Comparison of ENCODE assay signal across 14 cellular contexts in the genomic region with DNA sequence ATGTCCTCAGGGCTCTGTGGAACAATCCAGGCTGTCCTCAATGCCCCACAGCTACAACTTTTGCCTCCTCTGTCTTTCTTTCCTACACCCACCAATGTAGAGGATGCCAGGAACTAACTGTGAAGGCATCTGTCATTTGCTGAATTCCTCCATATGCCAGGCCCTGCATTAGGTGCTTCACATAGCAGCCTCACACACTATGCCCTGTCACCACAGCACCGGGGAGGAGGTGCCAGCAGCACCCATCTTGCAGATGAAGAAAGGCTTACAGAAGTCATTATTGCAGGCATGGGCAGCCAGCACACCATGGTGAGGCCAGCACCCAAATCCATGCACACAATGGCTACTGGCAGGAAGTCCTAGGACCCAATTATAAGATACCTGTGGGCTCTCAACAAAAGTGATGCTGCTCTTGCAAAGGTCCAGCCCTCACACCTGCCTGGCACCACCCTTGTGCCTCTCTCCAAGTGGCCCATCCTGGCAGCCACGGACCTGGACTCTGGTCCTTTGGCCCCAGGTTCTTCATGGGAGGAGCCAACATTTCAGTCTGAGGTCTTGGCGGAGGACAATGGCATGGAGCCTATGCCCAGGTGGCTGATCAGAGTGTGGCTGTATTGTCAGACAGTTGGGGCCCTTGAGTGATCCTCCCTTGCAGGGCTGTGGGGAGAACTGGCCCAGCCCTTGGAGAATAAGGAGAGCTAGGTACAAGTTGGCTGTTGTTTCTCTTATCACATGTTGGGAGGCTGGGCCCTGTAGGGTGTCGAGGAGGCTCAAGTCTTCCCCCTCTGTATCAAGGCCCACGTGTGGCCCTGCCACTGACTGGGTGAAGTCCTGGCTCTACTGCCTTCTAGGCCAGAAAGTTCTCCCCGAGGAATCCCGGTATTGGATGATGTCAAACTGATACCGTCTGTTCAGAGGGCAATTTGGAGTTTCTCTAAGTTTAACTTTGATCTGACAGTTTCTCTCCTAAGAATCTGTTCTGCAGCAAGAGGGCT. TPM values are rescaled to one million over a fixed set of nuclear protein-coding genes. Genes with fewer than 3 reads are reported as not detected.
DNase-seq lines count a peak whose midpoint lies in the region; ATAC-seq and TF ChIP-seq lines count a peak whose summit lies in the region.
"Had no signal": no experiment of that assay in that cellular context is flagged by ENCODE, and none has a peak within 500 bp of the region (broad histone marks: within the 10 kb centered on the region; RNA-seq: fewer than 3 reads in every experiment).

No MANE protein-coding gene starts in this region.

- H3K27ac Mint-ChIP-seq in activated B cell treated with CpG ODN at 0.5 μM for 24 hours, result no peak overlapping the region

- intact Hi-C loops in activated B cell treated with CpG ODN at 0.5 μM for 24 hours (cut with micrococcal nuclease) (no loop called here), sciatic nerve (cut with DNase I) (no loop called here)

- peaks cover 4% of the 10 kb centered on the region for H3K4me1 Mint-ChIP-seq in activated B cell treated with CpG ODN at 0.5 μM for 24 hours

- POLR2A ChIA-PET in activated B cell treated with CpG ODN at 0.5 μM for 24 hours (lab: Charles Lee), result no interaction called here

- no peak for TF ChIP-seq CTCF in activated B cell treated with CpG ODN at 0.5 μM for 24 hours (IDR thresholded peaks at IDR 0.05)

- DNase-seq in activated CD8-positive, alpha-beta memory T cell treated with anti-CD3 and anti-CD28 coated beads, Interleukin-2, amount 50 U/mL, for 48 hours, result peak; percentile 43
- no peak for DNase-seq in activated CD8-positive, alpha-beta memory T cell treated with anti-CD3 and anti-CD28 coated beads, Interleukin-2, amount 50 U/mL, for 4 hours
- DNase-seq in activated B cell treated with CpG ODN at 0.5 μM for 24 hours, result peak; percentile 10
- DNase-seq in left lobe of liver (ENCODE audit: low spot score), result peak; percentile 95
- peak; percentile 43 for DNase-seq in sciatic nerve (ENCODE audit: low spot score)
- no peak for DNase-seq in GM03348 (ENCODE audit: low spot score)
- DNase-seq: NCI-H146, NCI-H345, NCI-H69 had no signal

- H3K9me3 Mint-ChIP-seq in activated B cell treated with CpG ODN at 0.5 μM for 24 hours, result no peaks in the 10 kb centered on the region

- CTCF ChIA-PET in activated B cell treated with CpG ODN at 0.5 μM for 24 hours (lab: Charles Lee), result no interaction called here

- H3K4me3 Mint-ChIP-seq in activated B cell treated with CpG ODN at 0.5 μM for 24 hours, result no peak overlapping the region

- no peaks in the 10 kb centered on the region for H3K27me3 Mint-ChIP-seq in activated B cell treated with CpG ODN at 0.5 μM for 24 hours

- ATAC-seq in activated B cell treated with CpG ODN at 0.5 μM for 24 hours (ENCODE audit: low read depth) (no peak), left lobe of liver (peak; percentile 61), sciatic nerve (no peak), GM21515 (IDR thresholded peaks at IDR 0.05; ENCODE audit: unreplicated experiment) (no peak), HG02885 (IDR thresholded peaks at IDR 0.05; ENCODE audit: poor library complexity, unreplicated experiment) (no peak)
- ATAC-seq: GM12878, HCT116 had no signal

- H3K36me3 Mint-ChIP-seq in activated B cell treated with CpG ODN at 0.5 μM for 24 hours (ENCODE audit: low read depth), result no peaks in the 10 kb centered on the region

RNA-seq across cellular contexts. Expression of a gene that starts 14.4 kb away (rescaled TPM):
- not detected in 2 replicates for total RNA-seq in activated B cell treated with CpG ODN at 0.5 μM for 24 hours
- total RNA-seq in left lobe of liver, result not detected
- total RNA-seq in sciatic nerve, result not detected
- total RNA-seq: GM12878, HT-29 had no signal

RNA-seq across cellular contexts. Expression of a gene that starts 32.1 kb away (rescaled TPM):
- total RNA-seq in activated B cell treated with CpG ODN at 0.5 μM for 24 hours (146 and 147 TPM in 2 replicates), left lobe of liver (78.3 TPM), sciatic nerve (67.0 TPM)

RNA-seq across cellular contexts. Expression of a gene that starts 33.8 kb away (rescaled TPM):
- total RNA-seq in activated B cell treated with CpG ODN at 0.5 μM for 24 hours (0.13 and 0.44 TPM in 2 replicates), left lobe of liver (1.7 TPM), sciatic nerve (1.9 TPM)
- total RNA-seq: GM12878, HT-29 had no signal

RNA-seq across cellular contexts. Expression of a gene that starts 45.3 kb away (rescaled TPM):
- total RNA-seq in activated B cell treated with CpG ODN at 0.5 μM for 24 hours (78.2 and 78.7 TPM in 2 replicates), left lobe of liver (19.9 TPM), sciatic nerve (51.2 TPM)

RNA-seq across cellular contexts. Expression of a gene that starts 51.3 kb away (rescaled TPM):
- 17.4 and 21.7 TPM in 2 replicates for total RNA-seq in activated B cell treated with CpG ODN at 0.5 μM for 24 hours
- 9.4 TPM for total RNA-seq in left lobe of liver
- 236 TPM for total RNA-seq in sciatic nerve
- total RNA-seq: HT-29 had no signal

Comparison
In these comparisons a context has a peak if more than half of its experiments do, and no peak if none do; other contexts are left out.
1. DNase-seq: peak in activated CD8-positive, alpha-beta memory T cell treated with anti-CD3 and anti-CD28 coated beads, Interleukin-2, amount 50 U/mL, for 48 hours (single experiment), activated B cell treated with CpG ODN at 0.5 μM for 24 hours (single experiment), left lobe of liver (single experiment) and sciatic nerve (single experiment); none in activated CD8-positive, alpha-beta memory T cell treated with anti-CD3 and anti-CD28 coated beads, Interleukin-2, amount 50 U/mL, for 4 hours (single experiment) and GM03348 (single experiment).